8 cellular contexts compared by ENCODE assay signal in genomic region chr2:238784671-238785527, GRCh38.
DNase-seq lines count a peak whose midpoint lies in the region; ATAC-seq, FAIRE-seq and TF ChIP-seq lines count a peak whose summit lies in the region.

No MANE protein-coding gene starts in this region.

- no peak overlapping the region for H3K4me3 Mint-ChIP-seq in T-helper 2 cell treated with Interferon-gamma antibody and Interleukin-4, amounts not matched to agents 5 μg/mL and 100 μg/mL, for 36 hours

- no peaks in the 10 kb centered on the region for H3K4me1 ChIP-seq in iPS DF 6.9 (ENCODE audit: control insufficient read depth, insufficient read depth, low read length)

- H3K9me3 Mint-ChIP-seq in T-helper 2 cell treated with Interferon-gamma antibody and Interleukin-4, amounts not matched to agents 5 μg/mL and 100 μg/mL, for 36 hours: no peaks in the 10 kb centered on the region

- H3K36me3 Mint-ChIP-seq in T-helper 2 cell treated with Interferon-gamma antibody and Interleukin-4, amounts not matched to agents 5 μg/mL and 100 μg/mL, for 36 hours (ENCODE audit: low read depth): no peaks in the 10 kb centered on the region

- no peak overlapping the region for H3K27ac ChIP-seq in iPS DF 6.9 (ENCODE audit: low read length)

- no peak for ATAC-seq in HG03469 (IDR thresholded peaks at IDR 0.05; ENCODE audit: unreplicated experiment)

- WGBS in iPS DF 6.9 (ENCODE audit: insufficient coverage, insufficient read length): no CpG with 5 or more reads among the region's 17 CpGs

- H3K9me3 ChIP-seq in iPS DF 6.9 (ENCODE audit: control insufficient read depth, insufficient read depth, low read length): peaks cover 20% of the 10 kb centered on the region

- peaks cover 1% of the 10 kb centered on the region for H3K4me1 Mint-ChIP-seq in T-helper 2 cell treated with Interferon-gamma antibody and Interleukin-4, amounts not matched to agents 5 μg/mL and 100 μg/mL, for 36 hours (ENCODE audit: low read depth)

- in situ Hi-C loops in astrocyte of the spinal cord (cut with HindIII; ENCODE audit: low sequenced_read_pairs): no loop called here

- DNase-seq in NAMALWA (ENCODE audit: low spot score) (peak; percentile 53), astrocyte of the spinal cord (ENCODE audit: low read depth, low spot score) (peak; percentile 63), iPS DF 6.9 (ENCODE audit: low read depth, low spot score) (peak; percentile 5), smooth muscle cell of the brain vasculature (ENCODE audit: low read depth, low spot score) (peak; percentile 41), cortex of kidney (lab: John Stamatoyannopoulos, UW) (no peak)
- DNase-seq in T-helper 2 cell treated with Interferon-gamma antibody and Interleukin-4, amounts not matched to agents 5 μg/mL and 100 μg/mL, for 36 hours (ENCODE audit: low spot score): peak; percentile 17

- no peak overlapping the region for H3K4me3 ChIP-seq in astrocyte of the spinal cord (ENCODE audit: low read depth, low read length)
- no peak overlapping the region for H3K4me3 ChIP-seq in iPS DF 6.9 (ENCODE audit: low read length)

- H3K36me3 ChIP-seq in iPS DF 6.9 (ENCODE audit: control insufficient read depth, insufficient read depth, low read length): 0 out of 2 replicates have a peak, but pooled peaks cover 2% of the 10 kb centered on the region

- TF ChIP-seq CTCF in astrocyte of the spinal cord (IDR thresholded peaks at IDR 0.05; ENCODE audit: low read depth, low read length): peak; percentile 91

- H3K27me3 ChIP-seq in iPS DF 6.9 (ENCODE audit: control insufficient read depth, insufficient read depth, low read length): no peaks in the 10 kb centered on the region

- FAIRE-seq in G401.6 (lab: Jason Lieb, UNC): peak; percentile 41

- no peak overlapping the region for H3K27ac Mint-ChIP-seq in T-helper 2 cell treated with Interferon-gamma antibody and Interleukin-4, amounts not matched to agents 5 μg/mL and 100 μg/mL, for 36 hours

- H3K27me3 Mint-ChIP-seq in T-helper 2 cell treated with Interferon-gamma antibody and Interleukin-4, amounts not matched to agents 5 μg/mL and 100 μg/mL, for 36 hours (ENCODE audit: low read depth): peaks cover 4% of the 10 kb centered on the region
